1 cellular context compared by ENCODE assay signal in genomic region chr13:80448725-80449124, GRCh38.
TF ChIP-seq lines count a peak whose summit lies in the region.

No MANE protein-coding gene starts in this region.

TF ChIP-seq in WTC11, 78 proteins besides CTCF, POLR2A, EP300 and RAD21 (continued from another document):
- TF ChIP-seq, protein P1, sequence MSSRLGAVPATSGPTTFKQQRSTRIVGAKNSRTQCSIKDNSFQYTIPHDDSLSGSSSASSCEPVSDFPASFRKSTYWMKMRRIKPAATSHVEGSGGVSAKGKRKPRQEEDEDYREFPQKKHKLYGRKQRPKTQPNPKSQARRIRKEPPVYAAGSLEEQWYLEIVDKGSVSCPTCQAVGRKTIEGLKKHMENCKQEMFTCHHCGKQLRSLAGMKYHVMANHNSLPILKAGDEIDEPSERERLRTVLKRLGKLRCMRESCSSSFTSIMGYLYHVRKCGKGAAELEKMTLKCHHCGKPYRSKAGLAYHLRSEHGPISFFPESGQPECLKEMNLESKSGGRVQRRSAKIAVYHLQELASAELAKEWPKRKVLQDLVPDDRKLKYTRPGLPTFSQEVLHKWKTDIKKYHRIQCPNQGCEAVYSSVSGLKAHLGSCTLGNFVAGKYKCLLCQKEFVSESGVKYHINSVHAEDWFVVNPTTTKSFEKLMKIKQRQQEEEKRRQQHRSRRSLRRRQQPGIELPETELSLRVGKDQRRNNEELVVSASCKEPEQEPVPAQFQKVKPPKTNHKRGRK (CRISPR knock-in tag; IDR thresholded peaks at IDR 0.05; ENCODE audit: borderline replicate concordance), result no peak
TF ChIP-seq in WTC11: peak in this region for 0.
